Comparison of ENCODE assay signal across 22 cellular contexts in the genomic region with DNA sequence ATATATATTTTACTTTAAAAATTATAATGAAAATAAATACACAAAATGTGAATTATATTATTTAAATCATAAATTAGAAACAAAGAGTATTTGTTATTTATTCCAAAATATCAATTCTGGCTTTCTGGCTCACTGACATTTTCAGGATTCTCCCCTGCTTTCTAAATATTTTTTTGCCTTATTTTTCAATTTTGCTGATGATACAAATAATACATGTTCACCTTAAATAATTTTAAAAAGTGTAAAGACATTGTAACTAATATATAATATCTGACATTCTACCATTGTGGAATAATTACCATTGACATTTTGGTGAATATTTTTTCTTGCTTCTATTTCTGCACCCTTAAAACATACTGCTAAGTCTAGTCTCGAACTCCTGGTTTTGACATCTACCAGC.
DNase-seq lines count a peak whose midpoint lies in the region; ATAC-seq, FAIRE-seq and TF ChIP-seq lines count a peak whose summit lies in the region.
"Had no signal": no experiment of that assay in that cellular context is flagged by ENCODE, and none has a peak within 500 bp of the region (broad histone marks: within the 10 kb centered on the region; RNA-seq: fewer than 3 reads in every experiment).

No MANE protein-coding gene starts in this region.

- 55% methylated on average over 1 of the region's 1 CpG for WGBS in A549 (ENCODE audit: missing lambda C conversion rate)
- 97 to 100% methylated on average over 1 of the region's 1 CpG for whole genome bisulfite sequencing in thyroid gland, 2 donors

- TF ChIP-seq CTCF in A549 (IDR thresholded peaks at IDR 0.05): no peak
- TF ChIP-seq CTCF in kidney (IDR thresholded peaks at IDR 0.05; ENCODE audit: borderline replicate concordance, extremely low read depth, insufficient read depth): no peak
- no peak for TF ChIP-seq CTCF in thyroid gland (IDR thresholded peaks at IDR 0.05)

- CTCF ChIA-PET in A549 (lab: Yijun Ruan, JAX): no interaction called here

- TF ChIP-seq RAD21 in A549 (conservative IDR thresholded peaks at IDR 0.05 in 1 of 2, IDR thresholded peaks at IDR 0.05 in 1 of 2): no peak

- H3K4me1 ChIP-seq in A549 (no peaks in the 10 kb centered on the region), kidney (ENCODE audit: control insufficient read depth in 1 of 2, insufficient read depth in 1 of 2, low read depth in 1 of 2, low read length in 2 of 2) (no peaks in the 10 kb centered on the region), thyroid gland (no peaks in the 10 kb centered on the region)
- H3K4me1 ChIP-seq: HAP-1 had no signal

- H3K36me3 ChIP-seq in kidney (ENCODE audit: control insufficient read depth in 1 of 2, insufficient read depth in 2 of 2, low read length in 2 of 2) (no peaks in the 10 kb centered on the region), thyroid gland (no peaks in the 10 kb centered on the region)
- H3K36me3 ChIP-seq: BE2C; BLaER1 treated with 17β-estradiol and CSF1 and Interleukin-3, amounts not matched to agents 10 nM and 100 nM; HAP-1 had no signal

- no peak for ATAC-seq in A549

- no peak for TF ChIP-seq EP300 in A549 (IDR thresholded peaks at IDR 0.05)

- H3K27ac ChIP-seq in A549 (no peak overlapping the region), kidney (ENCODE audit: low read depth in 2 of 2, low read length in 2 of 2) (no peak overlapping the region), thyroid gland (no peak overlapping the region)
- H3K27ac ChIP-seq: BLaER1 treated with 17β-estradiol and CSF1 and Interleukin-3, amounts not matched to agents 10 nM and 100 nM had no signal

- H3K27me3 ChIP-seq in thyroid gland: no peaks in the 10 kb centered on the region
- H3K27me3 ChIP-seq: BE2C; BLaER1 treated with 17β-estradiol and CSF1 and Interleukin-3, amounts not matched to agents 10 nM and 100 nM had no signal

- TF ChIP-seq POLR2A in A549 (IDR thresholded peaks at IDR 0.05; ENCODE audit: low read length) (no peak), thyroid gland (IDR thresholded peaks at IDR 0.05) (no peak)

- H3K4me2 ChIP-seq in A549: no peak overlapping the region
- H3K4me2 ChIP-seq: BLaER1 treated with 17β-estradiol and CSF1 and Interleukin-3, amounts not matched to agents 10 nM and 100 nM had no signal

- FAIRE-seq in A549 (lab: Jason Lieb, UNC) (no peak), RCC 7860 (lab: Jason Lieb, UNC) (peak; percentile 7), kidney (lab: Jason Lieb, UNC) (peak; percentile 42)
- FAIRE-seq: D721Med, GM12891, GM18507, H54 had no signal

- no peak overlapping the region for H3K9ac ChIP-seq in kidney (ENCODE audit: low read length in 2 of 2)
- H3K9ac ChIP-seq: BLaER1 treated with 17β-estradiol and CSF1 and Interleukin-3, amounts not matched to agents 10 nM and 100 nM had no signal

- H3K4me3 ChIP-seq in A549 (no peak overlapping the region), kidney (ENCODE audit: low read length in 2 of 2) (no peak overlapping the region), thyroid gland (replicated peaks in 1 of 3) (no peak overlapping the region)
- H3K4me3 ChIP-seq: BLaER1 treated with 17β-estradiol and CSF1 and Interleukin-3, amounts not matched to agents 10 nM and 100 nM; HAP-1 had no signal

- no peaks in the 10 kb centered on the region for H3K9me3 ChIP-seq in A549
- H3K9me3 ChIP-seq in kidney (ENCODE audit: control insufficient read depth in 1 of 2, low read length in 2 of 2): no peaks in the 10 kb centered on the region
- H3K9me3 ChIP-seq in thyroid gland: no peaks in the 10 kb centered on the region
- H3K9me3 ChIP-seq: BE2C, HAP-1 had no signal

- POLR2A ChIA-PET in A549 (lab: Yijun Ruan, JAX): no interaction called here

- DNase-seq in A549 (ENCODE audit: low read depth in 1 of 2, low spot score in 1 of 2) (no peak), RCC 7860 (ENCODE audit: low spot score) (no peak), kidney (no peak), DMS79 (lab: John Stamatoyannopoulos, UW) (no peak), thyroid gland (no peak)
- DNase-seq in stimulated activated CD8-positive, alpha-beta memory T cell treated with anti-CD3 and anti-CD28 coated beads, Interleukin-4, amount 100 ng/mL, for 48 hours: no peak
- DNase-seq: ACHN; AML-193; BE2C; CD4-positive, alpha-beta T cell; CD8-positive, alpha-beta memory T cell; DMS 273 treated with DMSO at 0.1 percent for 48 hours; DMS79 treated with DMSO at 0.1 percent for 48 hours; GF-D8; GOT3; HFFc6 had no signal

- intact Hi-C loops in kidney (cut with DNase I) (no loop called here), thyroid gland (cut with DNase I) (no loop called here)

TF ChIP-seq in A549, 52 proteins besides CTCF, POLR2A, EP300 and RAD21:
- TF ChIP-seq MAFK (IDR thresholded peaks at IDR 0.05; ENCODE audit: partially characterized antibody) (peak; percentile 73), MAX (IDR thresholded peaks at IDR 0.05) (no peak)
